In the genomic region with DNA sequence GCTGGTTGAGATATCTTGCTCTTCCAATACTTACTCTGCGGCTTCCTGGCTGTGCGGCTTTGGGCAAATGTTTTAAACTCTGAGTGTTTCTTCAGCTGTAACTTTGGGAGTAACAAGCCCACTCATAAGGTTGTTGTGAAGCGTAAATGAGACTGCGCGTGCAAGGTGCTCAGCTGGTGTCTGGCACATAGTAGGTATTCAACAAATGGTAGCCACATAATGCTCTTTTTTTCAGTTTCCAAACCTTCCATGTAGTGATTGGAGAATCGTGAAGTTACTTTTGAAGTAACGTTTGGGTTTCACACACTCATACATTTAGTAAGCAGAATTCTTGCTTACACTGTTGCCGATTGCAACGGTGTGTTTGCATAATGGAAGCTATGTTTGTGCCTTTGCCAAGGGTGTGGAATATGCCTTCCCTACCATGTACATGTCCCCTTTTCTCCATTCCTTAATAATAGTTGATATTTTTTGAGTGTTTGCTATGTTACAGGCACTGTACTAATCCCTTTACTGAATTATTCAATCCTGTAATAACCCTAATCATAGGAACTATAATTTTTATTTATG, we compare ENCODE assay signal across 9 cellular contexts. TPM values are rescaled to one million over a fixed set of nuclear protein-coding genes. Genes with fewer than 3 reads are reported as not detected.
A peak's percentile ranks its signal among the peaks of the same experiment; 100 is the strongest.
DNase-seq lines count a peak whose midpoint lies in the region; ATAC-seq, FAIRE-seq and TF ChIP-seq lines count a peak whose summit lies in the region.
"Had no signal": no experiment of that assay in that cellular context is flagged by ENCODE, and none has a peak within 500 bp of the region (broad histone marks: within the 10 kb centered on the region; RNA-seq: fewer than 3 reads in every experiment).

No MANE protein-coding gene starts in this region.

- no peak for DNase-seq in activated naive CD4-positive, alpha-beta T cell treated with anti-CD3 and anti-CD28 coated beads, Interleukin-2, amount 10 ng/mL, durations not matched to agents 7 days and 5 days
- no peak for DNase-seq in activated naive CD4-positive, alpha-beta T cell treated with anti-CD3 and anti-CD28 coated beads, Interleukin-2, amount 50 U/mL, for 16 hours
- DNase-seq in astrocyte (ENCODE audit: low read depth) (no peak), right lobe of liver (no peak), transverse colon (no peak), NCI-H526 (lab: John Stamatoyannopoulos, UW) (no peak), SIG-M5 treated with dmso at 0.1 percent for 504 hours (lab: John Stamatoyannopoulos, UW; ENCODE audit: unreplicated experiment) (no peak), NCI-H2196 (lab: John Stamatoyannopoulos, UW; ENCODE audit: unreplicated experiment) (no peak)

- TF ChIP-seq CTCF in astrocyte (IDR thresholded peaks at IDR 0.05; ENCODE audit: insufficient read depth, low read depth, low read length) (no peak), right lobe of liver (IDR thresholded peaks at IDR 0.05) (no peak), transverse colon (IDR thresholded peaks at IDR 0.05) (no peak)

- in situ Hi-C loops in transverse colon (cut with MboI; ENCODE audit: low pct_ligation_motif_present in 1 of 4, low pct_unique_long_range_greater_than_20kb in 1 of 4, low sequenced_read_pairs in 3 of 4) = loop anchor here in 2 of 4 donors (10.0 kb wide), 3 partner anchors 83 to 387 kb away; a partner anchor contains a TSS

- peak overlapping the region; percentile 87 for H3K4me3 Mint-ChIP-seq in activated naive CD4-positive, alpha-beta T cell treated with anti-CD3 and anti-CD28 coated beads, Interleukin-2, amount 10 ng/mL, durations not matched to agents 7 days and 5 days
- H3K4me3 Mint-ChIP-seq in astrocyte (ENCODE audit: unreplicated experiment) = peak overlapping the region; percentile 94

- H3K4me2 ChIP-seq in astrocyte (ENCODE audit: low read length) = peak overlapping the region; percentile 90

- no peak for ATAC-seq in right lobe of liver

- peaks cover 37% of the 10 kb centered on the region for H3K4me1 Mint-ChIP-seq in activated naive CD4-positive, alpha-beta T cell treated with anti-CD3 and anti-CD28 coated beads, Interleukin-2, amount 10 ng/mL, durations not matched to agents 7 days and 5 days
- H3K4me1 Mint-ChIP-seq in astrocyte (ENCODE audit: low read depth, unreplicated experiment) = peaks cover 2% of the 10 kb centered on the region

- TF ChIP-seq EP300 in transverse colon (IDR thresholded peaks at IDR 0.05; ENCODE audit: low read depth) = no peak

- H3K36me3 ChIP-seq in astrocyte (ENCODE audit: insufficient read depth, low read length) (no peaks in the 10 kb centered on the region), right lobe of liver (no peaks in the 10 kb centered on the region), transverse colon (no peaks in the 10 kb centered on the region)

- peak overlapping the region; percentile 84 for H3K27ac ChIP-seq in astrocyte (ENCODE audit: low read depth, low read length)
- peak overlapping the region; percentile 78 to 83 (median 80) for H3K27ac ChIP-seq in right lobe of liver
- H3K27ac ChIP-seq in transverse colon = peak overlapping the region; percentile 94 to 95 (median 94)

- H3K9me3 ChIP-seq in astrocyte (ENCODE audit: insufficient read depth, low read depth, low read length) (no peaks in the 10 kb centered on the region), right lobe of liver (no peaks in the 10 kb centered on the region), transverse colon (no peaks in the 10 kb centered on the region)

- H3K9ac ChIP-seq in astrocyte (ENCODE audit: low read length) = peak overlapping the region; percentile 88

- H3K27ac Mint-ChIP-seq in activated naive CD4-positive, alpha-beta T cell treated with anti-CD3 and anti-CD28 coated beads, Interleukin-2, amount 10 ng/mL, durations not matched to agents 7 days and 5 days = peak overlapping the region; percentile 93
- H3K27ac Mint-ChIP-seq in astrocyte (ENCODE audit: unreplicated experiment) = peak overlapping the region; percentile 37

- TF ChIP-seq POLR2A in right lobe of liver (IDR thresholded peaks at IDR 0.05) (no peak), transverse colon (IDR thresholded peaks at IDR 0.05) (no peak)

- CTCF ChIA-PET in activated naive CD4-positive, alpha-beta T cell treated with anti-CD3 and anti-CD28 coated beads, Interleukin-2, amount 10 ng/mL, durations not matched to agents 7 days and 5 days (lab: Charles Lee) = interaction anchor here (0.7 to 4.8 kb wide), 3 partner anchors 8 to 329 kb away, joined by 3 to 20 read pairs (median 3); no protein-coding TSS in a partner anchor

- peaks cover 32% of the 10 kb centered on the region for H3K79me2 ChIP-seq in astrocyte (ENCODE audit: insufficient read depth, low read length)

- peaks cover 7% of the 10 kb centered on the region for H3K36me3 Mint-ChIP-seq in activated naive CD4-positive, alpha-beta T cell treated with anti-CD3 and anti-CD28 coated beads, Interleukin-2, amount 10 ng/mL, durations not matched to agents 7 days and 5 days
- H3K36me3 Mint-ChIP-seq in astrocyte (ENCODE audit: low read depth, unreplicated experiment) = no peaks in the 10 kb centered on the region

- WGBS in right lobe of liver (ENCODE audit: insufficient coverage, low coverage, low lambda C conversion rate, missing lambda C conversion rate) = 2% methylated on average over 8 of the region's 9 CpGs
- WGBS in transverse colon (ENCODE audit: low coverage in 1 of 2), 2 donors = 4 to 8% methylated on average over 2 to 9 of the region's 9 CpGs

- H3K9me3 Mint-ChIP-seq in activated naive CD4-positive, alpha-beta T cell treated with anti-CD3 and anti-CD28 coated beads, Interleukin-2, amount 10 ng/mL, durations not matched to agents 7 days and 5 days = peaks cover 2% of the 10 kb centered on the region
- H3K9me3 Mint-ChIP-seq in astrocyte (ENCODE audit: unreplicated experiment) = no peaks in the 10 kb centered on the region

- intact Hi-C loops in right lobe of liver (cut with DNase I) = loop anchor here in 1 of 2 donors (10.0 kb wide), 1 partner anchor 127 kb away; a partner anchor contains a TSS
- intact Hi-C loops in transverse colon (cut with DNase I; ENCODE audit: low total_unique reads) = loop anchor here (5.0 kb wide), 1 partner anchor 160 kb away; no protein-coding TSS in a partner anchor

- H4K20me1 ChIP-seq in astrocyte (ENCODE audit: insufficient read depth, low read length) = peaks cover 5% of the 10 kb centered on the region

- peak overlapping the region; percentile 90 for H3K4me3 ChIP-seq in astrocyte (ENCODE audit: insufficient read depth, low read depth, low read length)
- peak overlapping the region; percentile 69 to 86 (median 78) for H3K4me3 ChIP-seq in right lobe of liver
- H3K4me3 ChIP-seq in transverse colon = peak overlapping the region; percentile 67 to 80 (median 75)

- no peaks in the 10 kb centered on the region for H3K27me3 Mint-ChIP-seq in activated naive CD4-positive, alpha-beta T cell treated with anti-CD3 and anti-CD28 coated beads, Interleukin-2, amount 10 ng/mL, durations not matched to agents 7 days and 5 days
- peaks cover 3% of the 10 kb centered on the region for H3K27me3 Mint-ChIP-seq in astrocyte (ENCODE audit: low read depth, unreplicated experiment)

- H3K27me3 ChIP-seq in astrocyte (ENCODE audit: insufficient read depth, low read length) (no peaks in the 10 kb centered on the region), right lobe of liver (no peaks in the 10 kb centered on the region), transverse colon (no peaks in the 10 kb centered on the region)

- H3K4me1 ChIP-seq in astrocyte (ENCODE audit: insufficient read depth, low read length) = peaks cover 10% of the 10 kb centered on the region
- H3K4me1 ChIP-seq in right lobe of liver = peaks cover 0 to 10% (median 0%) of the 10 kb centered on the region in 4 donors
- peaks cover 0 to 23% (median 7%) of the 10 kb centered on the region in 4 donors for H3K4me1 ChIP-seq in transverse colon

- no peak for FAIRE-seq in astrocyte (lab: Jason Lieb, UNC)
- FAIRE-seq: TTC549 had no signal

- peak overlapping the region; percentile 98 for H2AFZ ChIP-seq in astrocyte (ENCODE audit: low read depth, low read length)

RNA-seq across cellular contexts. Expression of a gene that starts 0.8 kb away (rescaled TPM):
- total RNA-seq in astrocyte (15.5 and 17.2 TPM in 2 replicates), right lobe of liver (10 to 100 TPM; 10.1 to 34.2 (median 14.8) TPM), transverse colon (10 to 100 TPM; 14.6 to 80.6 (median 47.7) TPM)
